Comparison of ENCODE assay signal across 26 cellular contexts in genomic region chr1:40029608-40030007, GRCh38. TPM values are rescaled to one million over a fixed set of nuclear protein-coding genes. Genes with fewer than 3 reads are reported as not detected.
DNase-seq lines count a peak whose midpoint lies in the region; ATAC-seq, FAIRE-seq and TF ChIP-seq lines count a peak whose summit lies in the region.
"Had no signal": no experiment of that assay in that cellular context is flagged by ENCODE, and none has a peak within 500 bp of the region (broad histone marks: within the 10 kb centered on the region; RNA-seq: fewer than 3 reads in every experiment).

No MANE protein-coding gene starts in this region.

- FAIRE-seq in H1 (lab: Jason Lieb, UNC): no peak
- FAIRE-seq: astrocyte, G401.6, islet of Langerhans had no signal

- no peak overlapping the region for H3K9ac ChIP-seq in H1 (replicated peaks in 1 of 4; ENCODE audit: extremely low read depth in 1 of 4, low read depth in 3 of 4, low read length in 3 of 4)
- H3K9ac ChIP-seq: BLaER1 had no signal

- H3K79me1 ChIP-seq in H1 (ENCODE audit: low read depth, low read length): no peaks in the 10 kb centered on the region

- no peak; the same call in 2 of the 3 replicates for ATAC-seq in RWPE2 (ENCODE audit: low read depth)
- ATAC-seq in gastrocnemius medialis: no peak
- no peak for ATAC-seq in GM21786 (IDR thresholded peaks at IDR 0.05; ENCODE audit: unreplicated experiment)
- ATAC-seq: gastroesophageal sphincter had no signal

- no peak overlapping the region for H2BK12ac ChIP-seq in H1 (ENCODE audit: low read depth, low read length)

- no peak overlapping the region for H3K4ac ChIP-seq in H1 (replicated peaks; ENCODE audit: insufficient read length, low read depth, low read length)

- TF ChIP-seq RAD21 in H1 (IDR thresholded peaks at IDR 0.05 in 1 of 2, conservative IDR thresholded peaks at IDR 0.05 in 1 of 2; ENCODE audit: low read depth in 2 of 2, low read length in 2 of 2): no peak

- no peaks in the 10 kb centered on the region for H3K9me2 ChIP-seq in OCI-LY7 (ENCODE audit: insufficient read depth, low read length)

- in situ Hi-C loops in gastrocnemius medialis (cut with MboI; ENCODE audit: low sequenced_read_pairs in 4 of 4): loop anchor here in 1 of 4 donors (5.0 to 10.0 kb wide), 2 partner anchors 105 to 212 kb away; no protein-coding TSS in a partner anchor

- H3K4me3 Mint-ChIP-seq in activated CD4-positive, alpha-beta T cell treated with anti-CD3 and anti-CD28 coated beads, Interleukin-2, amount 10 ng/mL, durations not matched to agents 7 days and 5 days: no peak overlapping the region
- H3K4me3 Mint-ChIP-seq in activated CD4-positive, alpha-beta T cell treated with anti-CD3 and anti-CD28 coated beads, Interleukin-2, amount 10 ng/mL, durations not matched to agents 24 days and 14 days: no peak overlapping the region
- H3K4me3 Mint-ChIP-seq: activated naive CD8-positive, alpha-beta T cell; central memory CD8-positive, alpha-beta T cell; HFFc6; neural crest cell had no signal

- intact Hi-C loops in activated CD4-positive, alpha-beta T cell treated with anti-CD3 and anti-CD28 coated beads, Interleukin-2, amount 10 ng/mL, durations not matched to agents 24 days and 14 days (cut with micrococcal nuclease): loop anchor here (5.0 kb wide), 1 partner anchor 112 kb away; no protein-coding TSS in a partner anchor
- intact Hi-C loops in gastrocnemius medialis (cut with DNase I; ENCODE audit: low total_unique reads): no loop called here
- intact Hi-C loops in OCI-LY7 (cut with micrococcal nuclease; ENCODE audit: unreplicated experiment): no loop called here

- H4K91ac ChIP-seq in H1 (replicated peaks; ENCODE audit: insufficient read length, low read length): no peak overlapping the region

- H2AK5ac ChIP-seq in H1 (ENCODE audit: low read depth, low read length): no peak overlapping the region

- H3K9me3 Mint-ChIP-seq in activated CD4-positive, alpha-beta T cell treated with anti-CD3 and anti-CD28 coated beads, Interleukin-2, amount 10 ng/mL, durations not matched to agents 7 days and 5 days: peaks cover 5% of the 10 kb centered on the region
- H3K9me3 Mint-ChIP-seq in activated CD4-positive, alpha-beta T cell treated with anti-CD3 and anti-CD28 coated beads, Interleukin-2, amount 10 ng/mL, durations not matched to agents 24 days and 14 days: peaks cover 4% of the 10 kb centered on the region
- H3K9me3 Mint-ChIP-seq: central memory CD8-positive, alpha-beta T cell; HFFc6; neural crest cell had no signal

- H3K27me3 ChIP-seq in RWPE2 (ENCODE audit: insufficient read depth, poor library complexity, severe bottlenecking) (no peaks in the 10 kb centered on the region), H1 (replicated peaks in 1 of 4; ENCODE audit: control insufficient read depth in 3 of 4, extremely low read depth in 1 of 4, insufficient read depth in 3 of 4, low read length in 3 of 4) (peaks cover 0 to 2% (median 0%) of the 10 kb centered on the region in 4 experiments; a peak in 1 of 7 replicates), gastrocnemius medialis (no peaks in the 10 kb centered on the region)
- H3K27me3 ChIP-seq: BLaER1, esophagus muscularis mucosa, sigmoid colon, uterus had no signal

- no peaks in the 10 kb centered on the region for H3K36me3 ChIP-seq in RWPE2 (ENCODE audit: low read depth)
- H3K36me3 ChIP-seq in H1 (ENCODE audit: control insufficient read depth in 2 of 4, insufficient read depth in 4 of 4, low read length in 3 of 4): no peaks in the 10 kb centered on the region
- no peaks in the 10 kb centered on the region for H3K36me3 ChIP-seq in gastrocnemius medialis
- H3K36me3 ChIP-seq in OCI-LY7 (ENCODE audit: insufficient read depth, low read length): no peaks in the 10 kb centered on the region
- H3K36me3 ChIP-seq: BLaER1, esophagus muscularis mucosa, gastroesophageal sphincter, sigmoid colon, uterus had no signal

- peaks cover 2% of the 10 kb centered on the region; the same call in 1 of the 2 replicates for H3K23me2 ChIP-seq in H1 (ENCODE audit: low read depth, low read length)

- no peak overlapping the region for H4K8ac ChIP-seq in H1 (ENCODE audit: extremely low read depth, insufficient read depth, low read length)

- H4K5ac ChIP-seq in H1 (ENCODE audit: insufficient read length, low read depth, low read length): no peak overlapping the region

- BruUV-seq in OCI-LY7 (replicated peaks; lab: Mats Ljungman, UMichigan): no TSS peak

- no peak overlapping the region for H3K14ac ChIP-seq in H1 (ENCODE audit: insufficient read length)

- no peak overlapping the region for H3K56ac ChIP-seq in H1 (replicated peaks; ENCODE audit: insufficient read length, low read depth, low read length)

- H2BK20ac ChIP-seq in H1 (ENCODE audit: low read length): peak overlapping the region; percentile 34; the same call in 1 of the 2 replicates

- no peak overlapping the region for H2BK5ac ChIP-seq in H1 (ENCODE audit: low read depth, low read length)

- peaks cover 1% of the 10 kb centered on the region for H3K36me3 Mint-ChIP-seq in activated CD4-positive, alpha-beta T cell treated with anti-CD3 and anti-CD28 coated beads, Interleukin-2, amount 10 ng/mL, durations not matched to agents 7 days and 5 days (ENCODE audit: low read depth)
- peaks cover 3% of the 10 kb centered on the region for H3K36me3 Mint-ChIP-seq in activated CD4-positive, alpha-beta T cell treated with anti-CD3 and anti-CD28 coated beads, Interleukin-2, amount 10 ng/mL, durations not matched to agents 24 days and 14 days (ENCODE audit: low read depth)
- H3K36me3 Mint-ChIP-seq: activated naive CD8-positive, alpha-beta T cell had no signal

- TF ChIP-seq CTCF in RWPE2 (IDR thresholded peaks at IDR 0.05; ENCODE audit: poor library complexity, severe bottlenecking) (no peak), H1 (IDR thresholded peaks at IDR 0.05; ENCODE audit: control extremely low read depth in 1 of 3, insufficient read depth in 1 of 3, low read depth in 1 of 3, low read length in 3 of 3) (no peak), gastrocnemius medialis (IDR thresholded peaks at IDR 0.05 in 4 of 5, conservative IDR thresholded peaks at IDR 0.05 in 1 of 5) (no peak), OCI-LY7 (conservative IDR thresholded peaks at IDR 0.05; ENCODE audit: low read length) (no peak)

- no peak overlapping the region for H2BK120ac ChIP-seq in H1 (replicated peaks; ENCODE audit: low read depth, low read length)

- peak overlapping the region; percentile 36 for H3K27ac ChIP-seq in RWPE2 (ENCODE audit: poor library complexity, severe bottlenecking)
- no peak overlapping the region for H3K27ac ChIP-seq in H1 (ENCODE audit: low read depth, low read length)
- no peak overlapping the region for H3K27ac ChIP-seq in gastrocnemius medialis
- no peak overlapping the region for H3K27ac ChIP-seq in OCI-LY7 (ENCODE audit: low read depth, low read length, poor library complexity, severe bottlenecking)
- H3K27ac ChIP-seq: BLaER1, esophagus muscularis mucosa, gastroesophageal sphincter, sigmoid colon, uterus had no signal

- no peaks in the 10 kb centered on the region for H4K20me1 ChIP-seq in H1 (replicated peaks in 1 of 2; ENCODE audit: control insufficient read depth in 1 of 2, insufficient read depth in 2 of 2, low read length in 2 of 2)
- H4K20me1 ChIP-seq in OCI-LY7 (ENCODE audit: insufficient read depth, low read length): no peaks in the 10 kb centered on the region
- H4K20me1 ChIP-seq: BLaER1 had no signal

- DNase-seq in activated CD4-positive, alpha-beta T cell treated with anti-CD3 and anti-CD28 coated beads, Interleukin-2, amount 10 ng/mL, durations not matched to agents 7 days and 5 days: no peak
- no peak for DNase-seq in activated CD4-positive, alpha-beta T cell treated with anti-CD3 and anti-CD28 coated beads, Interleukin-2, amount 10 ng/mL, durations not matched to agents 24 days and 14 days
- DNase-seq in RWPE2 (ENCODE audit: low spot score): no peak
- no peak for DNase-seq in H1 (ENCODE audit: low read depth in 1 of 2, low spot score in 2 of 2)
- no peak for DNase-seq in gastrocnemius medialis
- DNase-seq in C1 segment of cervical spinal cord (lab: John Stamatoyannopoulos, UW): no peak
- no peak for DNase-seq in OCI-LY7 (ENCODE audit: low spot score)
- DNase-seq: ACHN; activated CD4-positive, alpha-beta T cell treated with anti-CD3 and anti-CD28 coated beads for 48 hours; effector CD4-positive, alpha-beta T cell; HFFc6; NCI-H1105 treated with DMSO at 0.1 percent for 48 hours; NCI-H2081 treated with DMSO at 0.1 percent for 48 hours; NCI-H446 treated with DMSO at 0.1 percent for 48 hours; sigmoid colon; uterus had no signal

- 90% methylated on average over 2 of the region's 3 CpGs; no CpG with 5 or more reads in 1 of the 2 experiments for WGBS in H1 (ENCODE audit: extremely low coverage in 1 of 2, insufficient coverage in 1 of 2, insufficient read length in 1 of 2, insufficient replicate concordance in 2 of 2, low coverage in 1 of 2, low lambda C conversion rate in 2 of 2, missing lambda C conversion rate in 1 of 2), 2 experiments

- H3K27me3 Mint-ChIP-seq in activated CD4-positive, alpha-beta T cell treated with anti-CD3 and anti-CD28 coated beads, Interleukin-2, amount 10 ng/mL, durations not matched to agents 7 days and 5 days: peaks cover 6% of the 10 kb centered on the region
- H3K27me3 Mint-ChIP-seq in activated CD4-positive, alpha-beta T cell treated with anti-CD3 and anti-CD28 coated beads, Interleukin-2, amount 10 ng/mL, durations not matched to agents 24 days and 14 days: peaks cover 19% of the 10 kb centered on the region
- H3K27me3 Mint-ChIP-seq: activated naive CD8-positive, alpha-beta T cell; central memory CD8-positive, alpha-beta T cell had no signal

- no peaks in the 10 kb centered on the region for H3K79me2 ChIP-seq in H1 (ENCODE audit: control insufficient read depth in 1 of 2, insufficient read depth in 2 of 2, low read length in 2 of 2)
- no peaks in the 10 kb centered on the region for H3K79me2 ChIP-seq in OCI-LY7 (ENCODE audit: insufficient read depth, low read depth, low read length)

- peak overlapping the region; percentile 51 for H3K27ac Mint-ChIP-seq in activated CD4-positive, alpha-beta T cell treated with anti-CD3 and anti-CD28 coated beads, Interleukin-2, amount 10 ng/mL, durations not matched to agents 7 days and 5 days
- no peak overlapping the region for H3K27ac Mint-ChIP-seq in activated CD4-positive, alpha-beta T cell treated with anti-CD3 and anti-CD28 coated beads, Interleukin-2, amount 10 ng/mL, durations not matched to agents 24 days and 14 days
- H3K27ac Mint-ChIP-seq: activated naive CD8-positive, alpha-beta T cell; HFFc6 had no signal

- no peak overlapping the region for H2BK15ac ChIP-seq in H1 (ENCODE audit: low read length)

- H3K9me3 ChIP-seq in RWPE2 (ENCODE audit: severe bottlenecking) (peaks cover 2% of the 10 kb centered on the region), H1 (ENCODE audit: insufficient read depth in 2 of 2, low read depth in 1 of 2, low read length in 1 of 2) (no peaks in the 10 kb centered on the region), gastrocnemius medialis (no peaks in the 10 kb centered on the region), OCI-LY7 (ENCODE audit: low read length) (no peaks in the 10 kb centered on the region)
- H3K9me3 ChIP-seq: BLaER1, esophagus muscularis mucosa, gastroesophageal sphincter, sigmoid colon, uterus had no signal

- TF ChIP-seq POLR2A in H1 (IDR thresholded peaks at IDR 0.05; ENCODE audit: control extremely low read depth in 1 of 2, low read depth in 2 of 2, low read length in 2 of 2): no peak
- TF ChIP-seq POLR2A in gastrocnemius medialis (IDR thresholded peaks at IDR 0.05): no peak

- H3K18ac ChIP-seq in H1 (ENCODE audit: extremely low read depth, low read length): no peak overlapping the region

- H3K4me3 ChIP-seq in RWPE2 (ENCODE audit: severe bottlenecking) (no peak overlapping the region), H1 (ENCODE audit: extremely low read depth in 1 of 4, insufficient read depth in 2 of 4, low read depth in 3 of 4, low read length in 4 of 4) (no peak overlapping the region), gastrocnemius medialis (no peak overlapping the region), OCI-LY7 (ENCODE audit: low read depth, low read length, poor library complexity, severe bottlenecking) (no peak overlapping the region)
- H3K4me3 ChIP-seq: BLaER1, esophagus muscularis mucosa, gastroesophageal sphincter, sigmoid colon, uterus had no signal

- no peak for TF ChIP-seq EP300 in H1 (IDR thresholded peaks at IDR 0.05; ENCODE audit: borderline replicate concordance in 1 of 2, low read depth in 2 of 2, low read length in 2 of 2)

- CTCF ChIA-PET in activated CD4-positive, alpha-beta T cell treated with anti-CD3 and anti-CD28 coated beads, Interleukin-2, amount 10 ng/mL, durations not matched to agents 7 days and 5 days (lab: Charles Lee): interaction anchor here (0.7 kb wide), 1 partner anchor 15 kb away, joined by 3 read pairs; no protein-coding TSS in a partner anchor
- CTCF ChIA-PET in H1 (lab: Charles Lee; ENCODE audit: partially characterized antibody): interaction anchor here (0.8 to 9.1 kb wide), 6 partner anchors 11 to 144 kb away, joined by 3 to 134 read pairs (median 4); no protein-coding TSS in a partner anchor
- CTCF ChIA-PET in OCI-LY7 (lab: Charles Lee; ENCODE audit: unreplicated experiment): interaction anchor here (1.1 kb wide), 1 partner anchor 110 kb away, joined by 5 read pairs; no protein-coding TSS in a partner anchor

- H3K4me1 ChIP-seq in RWPE2 (ENCODE audit: insufficient read depth, poor library complexity, severe bottlenecking) (peaks cover 8% of the 10 kb centered on the region), H1 (replicated peaks in 1 of 4; ENCODE audit: control insufficient read depth in 3 of 4, insufficient read depth in 4 of 4, low read length in 3 of 4) (no peaks in the 10 kb centered on the region), gastrocnemius medialis (peaks cover 0 to 9% of the 10 kb centered on the region in 2 donors), OCI-LY7 (ENCODE audit: insufficient read depth, low read length, poor library complexity, severe bottlenecking) (peaks cover 7% of the 10 kb centered on the region)
- H3K4me1 ChIP-seq: uterus had no signal

- H3K23ac ChIP-seq in H1 (ENCODE audit: insufficient read length): no peak overlapping the region

- H3K4me2 ChIP-seq in H1 (ENCODE audit: insufficient read depth in 1 of 2, low read depth in 2 of 2, low read length in 2 of 2) (no peak overlapping the region), OCI-LY7 (ENCODE audit: low read length) (no peak overlapping the region)
- H3K4me2 ChIP-seq: BLaER1 had no signal

- POLR2A ChIA-PET in activated CD4-positive, alpha-beta T cell treated with anti-CD3 and anti-CD28 coated beads, Interleukin-2, amount 10 ng/mL, durations not matched to agents 7 days and 5 days (lab: Charles Lee): no interaction called here
- POLR2A ChIA-PET in H1 (lab: Charles Lee; ENCODE audit: partially characterized antibody): interaction anchor here (2.3 kb wide), 1 partner anchor 10 kb away, joined by 8 read pairs; no protein-coding TSS in a partner anchor
- POLR2A ChIA-PET in OCI-LY7 (lab: Charles Lee): interaction anchor here (0.5 kb wide), 1 partner anchor 283 kb away, joined by 4 read pairs; no protein-coding TSS in a partner anchor

- H3K4me1 Mint-ChIP-seq in activated CD4-positive, alpha-beta T cell treated with anti-CD3 and anti-CD28 coated beads, Interleukin-2, amount 10 ng/mL, durations not matched to agents 7 days and 5 days: peaks cover 26% of the 10 kb centered on the region
- H3K4me1 Mint-ChIP-seq in activated CD4-positive, alpha-beta T cell treated with anti-CD3 and anti-CD28 coated beads, Interleukin-2, amount 10 ng/mL, durations not matched to agents 24 days and 14 days: peaks cover 16% of the 10 kb centered on the region

- H2AFZ ChIP-seq in H1 (ENCODE audit: low read length) (no peak overlapping the region), OCI-LY7 (ENCODE audit: low read length) (no peak overlapping the region)

RNA-seq across cellular contexts. Expression of gene CAP1, which starts 10.9 kb away (rescaled TPM):
- 100 to 1,000 TPM; 740 to 752 TPM for total RNA-seq in activated CD4-positive, alpha-beta T cell treated with anti-CD3 and anti-CD28 coated beads, Interleukin-2, amount 10 ng/mL, durations not matched to agents 7 days and 5 days
- total RNA-seq in activated CD4-positive, alpha-beta T cell treated with anti-CD3 and anti-CD28 coated beads, Interleukin-2, amount 10 ng/mL, durations not matched to agents 24 days and 14 days: 417 and 440 TPM in 2 replicates
- total RNA-seq in H1 (2021; fragmentation: NEBNext Ultra II Directional; extraction: Animal tissue kit (Norgen Biotek cat#: 25700)): 274 and 295 TPM in 2 replicates
- polyA plus RNA-seq in H1 (2011; rRNA removed): 94.5 and 140 TPM in 2 replicates
- polyA plus RNA-seq in H1 (2011; cell fraction: cytosol; rRNA removed): 156 TPM
- polyA plus RNA-seq in H1 (2011; cell fraction: nucleus; rRNA removed): 89.4 TPM
- 209 to 252 TPM (median 215 TPM) in 4 replicates for polyA plus RNA-seq in H1 (2012, experiment 1 of 2)
- polyA plus RNA-seq in H1 (2012, experiment 2 of 2): 43.4 TPM
- polyA plus RNA-seq in H1 (2013, experiment 1 of 2): 215 TPM
- polyA plus RNA-seq in H1 (2013, experiment 2 of 2): 209 TPM
- polyA minus RNA-seq in H1 (2011; rRNA and poly(A)+ RNA removed): 180 and 198 TPM in 2 replicates
- 93.9 TPM for polyA minus RNA-seq in H1 (2011; cell fraction: cytosol; rRNA and poly(A)+ RNA removed)
- polyA minus RNA-seq in H1 (2011; cell fraction: nucleus; rRNA and poly(A)+ RNA removed): 77.0 TPM
- total RNA-seq in gastrocnemius medialis: 10 to 100 TPM; 35.5 to 67.0 (median 48.7) TPM
- total RNA-seq in OCI-LY7 (2014; rRNA removed; shearing (Covaris generic)): 184 and 193 TPM in 2 replicates
- 276 and 296 TPM in 2 replicates for total RNA-seq in OCI-LY7 (2022)
